Comparison of ENCODE assay signal across 9 cellular contexts in the genomic region with DNA sequence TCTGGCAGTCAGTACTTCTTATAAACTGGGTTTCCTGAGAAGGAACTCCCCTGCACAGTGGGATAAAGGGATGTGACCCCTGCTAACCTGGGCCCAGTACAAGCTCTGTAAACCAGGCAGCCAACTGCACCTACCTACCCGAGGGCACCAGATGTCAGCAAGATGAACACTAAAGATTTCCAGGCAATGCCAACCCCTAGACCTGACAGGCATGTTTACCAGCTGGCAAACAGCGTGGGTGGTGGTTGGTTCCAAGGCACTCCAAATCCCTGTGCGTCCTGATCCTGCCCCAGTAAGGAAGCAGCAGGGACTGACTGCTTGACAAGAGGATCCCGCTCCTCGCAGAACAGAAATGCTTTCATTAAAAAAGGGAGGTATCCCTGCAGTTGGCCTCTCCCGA. TPM values are rescaled to one million over a fixed set of nuclear protein-coding genes. Genes with fewer than 3 reads are reported as not detected.
A peak's percentile ranks its signal among the peaks of the same experiment; 100 is the strongest.
DNase-seq lines count a peak whose midpoint lies in the region; ATAC-seq and TF ChIP-seq lines count a peak whose summit lies in the region.
"Not testable (repeated sequence)": the region's sequence is repeated elsewhere in the genome, so short reads cannot be mapped to it uniquely, and the experiment has no call there.
"Had no signal": no experiment of that assay in that cellular context is flagged by ENCODE, and none has a peak within 500 bp of the region (broad histone marks: within the 10 kb centered on the region; RNA-seq: fewer than 3 reads in every experiment).

No MANE protein-coding gene starts in this region.

- TF ChIP-seq CTCF in breast epithelium (IDR thresholded peaks at IDR 0.05); lower lobe of right lung (IDR thresholded peaks at IDR 0.05); sigmoid colon (IDR thresholded peaks at IDR 0.05): not testable (repeated sequence)

- not testable (repeated sequence) for H3K27ac ChIP-seq in breast epithelium, lower lobe of right lung
- peak overlapping the region; percentile 14 to 56 (median 40) for H3K27ac ChIP-seq in sigmoid colon

- not testable (repeated sequence) for H3K27me3 ChIP-seq in breast epithelium; lower lobe of right lung (ENCODE audit: low read depth); sigmoid colon

- H3K9me3 ChIP-seq in breast epithelium, lower lobe of right lung, sigmoid colon: not testable (repeated sequence)

- WGBS in sigmoid colon, 2 donors, result 85 to 88% methylated on average over 6 of the region's 6 CpGs

- peak; percentile 92 for DNase-seq in DMS 273 (lab: John Stamatoyannopoulos, UW; ENCODE audit: unreplicated experiment)
- DNase-seq in NCI-H1694 (lab: John Stamatoyannopoulos, UW), result peak; percentile 62
- peak; percentile 40 to 53 for DNase-seq in NCI-H524 (lab: John Stamatoyannopoulos, UW)
- peak; percentile 30 to 72 for DNase-seq in breast epithelium (ENCODE audit: low spot score in 2 of 2)
- peak; percentile 90 for DNase-seq in left lobe of liver (ENCODE audit: low spot score)
- DNase-seq in lower lobe of right lung, result not testable (repeated sequence)
- peak; percentile 74 for DNase-seq in sigmoid colon

- not testable (repeated sequence) for TF ChIP-seq EP300 in sigmoid colon (IDR thresholded peaks at IDR 0.05)

- not testable (repeated sequence) for H3K4me1 ChIP-seq in breast epithelium, lower lobe of right lung, sigmoid colon

- peak; percentile 29 for ATAC-seq in esophagus mucosa
- peak; percentile 83 for ATAC-seq in left lobe of liver
- peak; percentile 19 to 28 for ATAC-seq in lower lobe of right lung

- intact Hi-C loops in breast epithelium (cut with DNase I; ENCODE audit: low total_unique reads); lower lobe of right lung (cut with DNase I); sigmoid colon (cut with DNase I): not testable (repeated sequence)

- H3K4me3 ChIP-seq in breast epithelium, lower lobe of right lung, sigmoid colon: not testable (repeated sequence)

- H3K36me3 ChIP-seq in breast epithelium, lower lobe of right lung, sigmoid colon: not testable (repeated sequence)

- TF ChIP-seq POLR2A in breast epithelium (IDR thresholded peaks at IDR 0.05); sigmoid colon (IDR thresholded peaks at IDR 0.05): not testable (repeated sequence)

RNA-seq across cellular contexts. Expression of gene RHCE, which starts 2.6 kb away (rescaled TPM):
- total RNA-seq in breast epithelium (under 1 TPM in 2 of 3 donors, not detected in 1; 0.32 to 0.66 TPM), esophagus mucosa (0.76 TPM), left lobe of liver (0.65 TPM), lower lobe of right lung (0.65 TPM), sigmoid colon (under 1 TPM in 2 of 4 donors, not detected in 2; 0.36 to 0.83 TPM)
- polyA plus RNA-seq in sigmoid colon, result under 1 TPM in 1 of 3 donors, not detected in 2; 0.07 TPM
- total RNA-seq: Caco-2 had no signal

RNA-seq across cellular contexts. Expression of gene MACO1, which starts 7.5 kb away (rescaled TPM):
- total RNA-seq in breast epithelium, result 10 to 100 TPM; 15.0 to 24.0 (median 17.7) TPM
- total RNA-seq in esophagus mucosa, result 15.2 TPM
- 34.0 TPM for total RNA-seq in left lobe of liver
- 19.7 TPM for total RNA-seq in lower lobe of right lung
- total RNA-seq in sigmoid colon, result 10 to 100 TPM; 11.8 to 20.2 (median 15.4) TPM
- polyA plus RNA-seq in sigmoid colon, result 10 to 100 TPM in 1 of 3 donors, 1 to 10 TPM in 2; 2.4 to 10.9 (median 3.0) TPM

Comparison
In these comparisons a context has a peak if more than half of its experiments do, and no peak if none do; other contexts are left out.
1. ATAC-seq: peak in every context shown above with its lines; median percentile 83 in left lobe of liver; 29 in esophagus mucosa; 24 in lower lobe of right lung.